In the genomic region with DNA sequence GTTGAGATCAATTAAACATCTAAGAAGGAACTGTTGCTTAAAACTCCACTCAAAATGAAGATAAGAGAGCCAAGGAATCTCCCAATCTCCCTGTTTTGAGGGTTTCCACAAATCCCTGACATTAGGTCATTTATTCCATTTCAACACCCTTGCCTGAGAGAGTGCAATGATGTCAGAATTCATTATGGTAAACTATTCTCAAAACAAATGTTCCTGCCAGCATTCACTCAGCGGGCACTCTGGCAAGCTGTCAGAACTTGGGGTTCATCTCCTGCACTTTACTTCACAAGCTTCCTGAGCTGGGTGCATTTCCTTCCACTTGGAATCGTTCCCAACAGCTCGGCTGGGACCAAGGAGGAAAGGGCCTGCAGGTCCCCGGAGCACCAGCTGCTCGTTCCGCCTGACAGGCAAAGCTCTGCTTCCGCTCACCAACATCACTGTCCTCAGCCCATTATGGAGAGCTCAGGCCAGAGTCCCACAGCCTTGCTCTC, we compare ENCODE assay signal across 10 cellular contexts.
DNase-seq lines count a peak whose midpoint lies in the region; ATAC-seq, FAIRE-seq and TF ChIP-seq lines count a peak whose summit lies in the region.
"Had no signal": no experiment of that assay in that cellular context is flagged by ENCODE, and none has a peak within 500 bp of the region (broad histone marks: within the 10 kb centered on the region; RNA-seq: fewer than 3 reads in every experiment).

No MANE protein-coding gene starts in this region.

- ATAC-seq in psoas muscle (peak; percentile 1 to 10 (median 4)), GM21529 (IDR thresholded peaks at IDR 0.05; ENCODE audit: unreplicated experiment) (no peak)
- no peak for ATAC-seq in activated T-cell treated with anti-CD3 and anti-CD28 coated beads, Interleukin-2, amount 50 U/mL, for 72 hours (replicated peaks in 1 of 2)

- TF ChIP-seq CTCF in psoas muscle (IDR thresholded peaks at IDR 0.05): no peak

- H3K36me3 ChIP-seq in psoas muscle (ENCODE audit: insufficient read depth in 1 of 2, low read depth in 1 of 2): no peaks in the 10 kb centered on the region

- intact Hi-C loops in psoas muscle (cut with DNase I): loop anchor here (2.0 to 5.0 kb wide), 3 partner anchors 300 to 396 kb away; no protein-coding TSS in a partner anchor

- DNase-seq in DMS53 treated with DMSO at 0.1 percent for 48 hours (lab: John Stamatoyannopoulos, UW; ENCODE audit: unreplicated experiment) (peak; percentile 61), SHP77 (lab: John Stamatoyannopoulos, UW) (peak; percentile 75), frontal cortex (ENCODE audit: low spot score in 2 of 2) (peak; percentile 12 to 36), psoas muscle (peak; percentile 65 to 81), SIG-M5 treated with dmso at 0.1 percent for 504 hours (lab: John Stamatoyannopoulos, UW; ENCODE audit: unreplicated experiment) (no peak), NCI-H1436 (lab: John Stamatoyannopoulos, UW) (no peak)
- DNase-seq in activated T-cell treated with anti-CD3 and anti-CD28 coated beads, Interleukin-2, amount 50 U/mL, for 72 hours: no peak
- DNase-seq: activated naive CD8-positive, alpha-beta T cell treated with anti-CD3 and anti-CD28 coated beads for 36 hours; GDM1 had no signal

- no peak overlapping the region for H3K27ac Mint-ChIP-seq in activated T-cell treated with anti-CD3 and anti-CD28 coated beads, Interleukin-2, amount 50 U/mL, for 72 hours
- H3K27ac Mint-ChIP-seq: activated naive CD8-positive, alpha-beta T cell treated with anti-CD3 and anti-CD28 coated beads for 36 hours had no signal

- no peaks in the 10 kb centered on the region for H3K27me3 ChIP-seq in psoas muscle (ENCODE audit: insufficient read depth in 3 of 3, low read length in 2 of 3)

- no peaks in the 10 kb centered on the region for H3K9me3 Mint-ChIP-seq in activated T-cell treated with anti-CD3 and anti-CD28 coated beads, Interleukin-2, amount 50 U/mL, for 72 hours
- H3K9me3 Mint-ChIP-seq: activated naive CD8-positive, alpha-beta T cell treated with anti-CD3 and anti-CD28 coated beads for 36 hours had no signal

- FAIRE-seq in frontal cortex (lab: Jason Lieb, UNC): no peak

- no peak overlapping the region for H3K4me3 Mint-ChIP-seq in activated T-cell treated with anti-CD3 and anti-CD28 coated beads, Interleukin-2, amount 50 U/mL, for 72 hours
- H3K4me3 Mint-ChIP-seq: activated naive CD8-positive, alpha-beta T cell treated with anti-CD3 and anti-CD28 coated beads for 36 hours had no signal

- H3K27ac ChIP-seq in psoas muscle: peak overlapping the region; percentile 94

- 15 to 30% (median 23%) methylated on average over 7 of the region's 7 CpGs for WGBS in psoas muscle, 3 donors

- no peak overlapping the region for H3K4me3 ChIP-seq in psoas muscle

- no peaks in the 10 kb centered on the region for H3K9me3 ChIP-seq in psoas muscle

- peaks cover 11% of the 10 kb centered on the region for H3K4me1 Mint-ChIP-seq in activated T-cell treated with anti-CD3 and anti-CD28 coated beads, Interleukin-2, amount 50 U/mL, for 72 hours (ENCODE audit: low read depth)

- peaks cover 7% of the 10 kb centered on the region for H3K27me3 Mint-ChIP-seq in activated T-cell treated with anti-CD3 and anti-CD28 coated beads, Interleukin-2, amount 50 U/mL, for 72 hours (ENCODE audit: low read depth)

- no peaks in the 10 kb centered on the region for H3K36me3 Mint-ChIP-seq in activated T-cell treated with anti-CD3 and anti-CD28 coated beads, Interleukin-2, amount 50 U/mL, for 72 hours (ENCODE audit: insufficient read depth in 2 of 2)
- H3K36me3 Mint-ChIP-seq: activated naive CD8-positive, alpha-beta T cell treated with anti-CD3 and anti-CD28 coated beads for 36 hours had no signal

- peaks cover 67% of the 10 kb centered on the region for H3K4me1 ChIP-seq in psoas muscle

Comparison
In these comparisons a context has a peak if more than half of its experiments do, and no peak if none do; other contexts are left out.
1. DNase-seq: peak in DMS53 treated with DMSO at 0.1 percent for 48 hours (single experiment), SHP77 (2 of 2), frontal cortex (2 of 2) and psoas muscle (2 of 2); none in SIG-M5 treated with dmso at 0.1 percent for 504 hours (single experiment), activated T-cell treated with anti-CD3 and anti-CD28 coated beads, Interleukin-2, amount 50 U/mL, for 72 hours (0 of 2) and NCI-H1436 (single experiment).
2. ATAC-seq: peak in psoas muscle (4 of 4); none in GM21529 (single experiment) and activated T-cell treated with anti-CD3 and anti-CD28 coated beads, Interleukin-2, amount 50 U/mL, for 72 hours (0 of 2).